In the genomic region with DNA sequence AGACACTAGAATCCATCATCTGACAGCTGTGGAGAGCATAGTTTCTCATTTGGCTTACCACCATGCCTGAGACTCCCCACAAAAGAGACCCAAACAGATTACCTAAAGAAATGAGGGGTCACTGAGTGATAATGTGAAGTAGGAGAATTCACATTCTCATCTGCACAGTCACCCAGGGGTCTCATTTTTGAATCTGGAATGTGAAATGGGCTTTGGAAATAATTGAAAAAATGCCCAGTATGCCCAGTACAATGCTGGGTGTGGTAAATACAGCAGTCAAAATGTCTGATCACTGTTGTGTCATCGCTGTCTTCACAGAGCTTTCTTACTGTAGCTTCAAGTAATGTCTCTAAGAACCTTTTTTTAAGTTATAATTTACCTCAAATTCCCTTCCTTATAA, we compare ENCODE assay signal across 23 cellular contexts.
DNase-seq lines count a peak whose midpoint lies in the region; ATAC-seq and TF ChIP-seq lines count a peak whose summit lies in the region.
"Had no signal": no experiment of that assay in that cellular context is flagged by ENCODE, and none has a peak within 500 bp of the region (broad histone marks: within the 10 kb centered on the region; RNA-seq: fewer than 3 reads in every experiment).

No MANE protein-coding gene starts in this region.

- no peak overlapping the region for H3K27ac Mint-ChIP-seq in activated T-helper 1 cell treated with anti-CD3 and anti-CD28 coated beads, Interleukin-12 subunit alpha, Interleukin-12 subunit beta, Interleukin-2, Interleukin-4 antibody, amounts not matched to agents 30 ng/mL and 10 ng/mL and 1 ng/mL, durations not matched to agents 14 hours and 24 hours and 36 hours
- H3K27ac Mint-ChIP-seq: CD4-positive, CD25-positive, alpha-beta regulatory T cell had no signal

- H3K27ac ChIP-seq in osteoblast (ENCODE audit: low read depth, low read length) (peak overlapping the region; percentile 47), tibial nerve (no peak overlapping the region)

- DNase-seq in AG10803 (ENCODE audit: low read depth) (peak; percentile 50), HS-27A (ENCODE audit: low read depth) (peak; percentile 47), astrocyte of the spinal cord (ENCODE audit: low read depth, low spot score) (peak; percentile 22), osteoblast (ENCODE audit: insufficient read length, low spot score, missing footprints) (no peak), tibial nerve (ENCODE audit: low spot score in 2 of 2) (no peak), mucosa of descending colon (no peak)
- no peak for DNase-seq in activated T-helper 1 cell treated with anti-CD3 and anti-CD28 coated beads, Interleukin-12 subunit alpha, Interleukin-12 subunit beta, Interleukin-2, Interleukin-4 antibody, amounts not matched to agents 30 ng/mL and 10 ng/mL and 1 ng/mL, durations not matched to agents 14 hours and 24 hours and 36 hours (ENCODE audit: low spot score)
- DNase-seq in activated effector memory CD4-positive, alpha-beta T cell treated with Interleukin-2 at 50 U/mL for 16 hours: no peak
- DNase-seq: ACHN; BE2C; CD4-positive, CD25-positive, alpha-beta regulatory T cell; COR-L47; DMS 273 treated with DMSO at 0.1 percent for 48 hours; DND-41; MV-4-11; NCI-H1417; NCI-H187; NCI-H2107; NCI-H510A treated with DMSO at 0.1 percent for 48 hours; NCI-H82; RPMI8226; SHP77 treated with DMSO at 0.1 percent for 48 hours had no signal

- intact Hi-C loops in activated T-helper 1 cell treated with anti-CD3 and anti-CD28 coated beads, Interleukin-12 subunit alpha, Interleukin-12 subunit beta, Interleukin-2, Interleukin-4 antibody, amounts not matched to agents 30 ng/mL and 10 ng/mL and 1 ng/mL, durations not matched to agents 14 hours and 24 hours and 36 hours (cut with micrococcal nuclease): no loop called here
- intact Hi-C loops in mucosa of descending colon (cut with DNase I, micrococcal nuclease): no loop called here

- H3K27me3 Mint-ChIP-seq in activated T-helper 1 cell treated with anti-CD3 and anti-CD28 coated beads, Interleukin-12 subunit alpha, Interleukin-12 subunit beta, Interleukin-2, Interleukin-4 antibody, amounts not matched to agents 30 ng/mL and 10 ng/mL and 1 ng/mL, durations not matched to agents 14 hours and 24 hours and 36 hours (ENCODE audit: insufficient read depth): peaks cover 3% of the 10 kb centered on the region

- in situ Hi-C loops in astrocyte of the spinal cord (cut with HindIII; ENCODE audit: low sequenced_read_pairs): no loop called here

- peaks cover 7% of the 10 kb centered on the region for H3K4me1 ChIP-seq in osteoblast (ENCODE audit: insufficient read depth, low read length)
- H3K4me1 ChIP-seq in tibial nerve: peaks cover 0 to 6% (median 0%) of the 10 kb centered on the region in 4 donors
- no peaks in the 10 kb centered on the region for H3K4me1 ChIP-seq in mucosa of descending colon (ENCODE audit: low read depth)

- H3K9me3 ChIP-seq in osteoblast (ENCODE audit: low read depth, low read length): no peaks in the 10 kb centered on the region
- no peaks in the 10 kb centered on the region for H3K9me3 ChIP-seq in tibial nerve
- H3K9me3 ChIP-seq in mucosa of descending colon: no peaks in the 10 kb centered on the region
- H3K9me3 ChIP-seq: BE2C had no signal

- no peak overlapping the region for H3K4me2 ChIP-seq in osteoblast (ENCODE audit: insufficient read depth, low read length)

- no peak for TF ChIP-seq EP300 in tibial nerve (IDR thresholded peaks at IDR 0.05)

- 91 to 92% methylated on average over 1 of the region's 1 CpG for WGBS in tibial nerve, 2 donors

- no peak for ATAC-seq in mucosa of descending colon
- ATAC-seq: K562 had no signal

- no peak overlapping the region for H3K4me3 Mint-ChIP-seq in activated T-helper 1 cell treated with anti-CD3 and anti-CD28 coated beads, Interleukin-12 subunit alpha, Interleukin-12 subunit beta, Interleukin-2, Interleukin-4 antibody, amounts not matched to agents 30 ng/mL and 10 ng/mL and 1 ng/mL, durations not matched to agents 14 hours and 24 hours and 36 hours
- H3K4me3 Mint-ChIP-seq: CD4-positive, CD25-positive, alpha-beta regulatory T cell had no signal

- H3K27me3 ChIP-seq in osteoblast (ENCODE audit: insufficient read depth, low read length): no peaks in the 10 kb centered on the region
- no peaks in the 10 kb centered on the region for H3K27me3 ChIP-seq in tibial nerve
- H3K27me3 ChIP-seq: BE2C had no signal

- no peaks in the 10 kb centered on the region for H4K20me1 ChIP-seq in osteoblast (ENCODE audit: insufficient read depth, low read length)

- no peaks in the 10 kb centered on the region for H3K36me3 ChIP-seq in osteoblast (ENCODE audit: insufficient read depth, low read length)
- H3K36me3 ChIP-seq in tibial nerve: no peaks in the 10 kb centered on the region
- no peaks in the 10 kb centered on the region for H3K36me3 ChIP-seq in mucosa of descending colon (ENCODE audit: low read depth)
- H3K36me3 ChIP-seq: BE2C had no signal

- H2AFZ ChIP-seq in osteoblast (ENCODE audit: low read length): peak overlapping the region; percentile 59

- H3K36me3 Mint-ChIP-seq in activated T-helper 1 cell treated with anti-CD3 and anti-CD28 coated beads, Interleukin-12 subunit alpha, Interleukin-12 subunit beta, Interleukin-2, Interleukin-4 antibody, amounts not matched to agents 30 ng/mL and 10 ng/mL and 1 ng/mL, durations not matched to agents 14 hours and 24 hours and 36 hours (ENCODE audit: low read depth): no peaks in the 10 kb centered on the region

- no peak for TF ChIP-seq CTCF in AG10803 (conservative IDR thresholded peaks at IDR 0.05; ENCODE audit: low read length)
- TF ChIP-seq CTCF in astrocyte of the spinal cord (IDR thresholded peaks at IDR 0.05; ENCODE audit: low read depth, low read length): no peak
- TF ChIP-seq CTCF in osteoblast (IDR thresholded peaks at IDR 0.05; ENCODE audit: extremely low read depth, low read depth, low read length): no peak
- TF ChIP-seq CTCF in tibial nerve (IDR thresholded peaks at IDR 0.05): no peak
- no peak for TF ChIP-seq CTCF in mucosa of descending colon (IDR thresholded peaks at IDR 0.05)

- no peaks in the 10 kb centered on the region for H3K79me2 ChIP-seq in osteoblast (ENCODE audit: insufficient read depth, low read length)

- TF ChIP-seq POLR2A in tibial nerve (IDR thresholded peaks at IDR 0.05): no peak

- H3K4me3 ChIP-seq in AG10803 (ENCODE audit: low read length) (no peak overlapping the region), astrocyte of the spinal cord (ENCODE audit: low read depth, low read length) (no peak overlapping the region), osteoblast (ENCODE audit: insufficient read depth, low read length) (no peak overlapping the region), tibial nerve (no peak overlapping the region), mucosa of descending colon (no peak overlapping the region)
- H3K4me3 ChIP-seq: K562 had no signal

- H3K4me1 Mint-ChIP-seq in activated T-helper 1 cell treated with anti-CD3 and anti-CD28 coated beads, Interleukin-12 subunit alpha, Interleukin-12 subunit beta, Interleukin-2, Interleukin-4 antibody, amounts not matched to agents 30 ng/mL and 10 ng/mL and 1 ng/mL, durations not matched to agents 14 hours and 24 hours and 36 hours (ENCODE audit: low read depth): no peaks in the 10 kb centered on the region
- H3K4me1 Mint-ChIP-seq: CD4-positive, CD25-positive, alpha-beta regulatory T cell had no signal

- H3K9me3 Mint-ChIP-seq in activated T-helper 1 cell treated with anti-CD3 and anti-CD28 coated beads, Interleukin-12 subunit alpha, Interleukin-12 subunit beta, Interleukin-2, Interleukin-4 antibody, amounts not matched to agents 30 ng/mL and 10 ng/mL and 1 ng/mL, durations not matched to agents 14 hours and 24 hours and 36 hours: no peaks in the 10 kb centered on the region

Comparison
In these comparisons a context has a peak if more than half of its experiments do, and no peak if none do; other contexts are left out.
1. DNase-seq: peak in AG10803 (single experiment), HS-27A (single experiment) and astrocyte of the spinal cord (single experiment); none in osteoblast (single experiment), activated T-helper 1 cell treated with anti-CD3 and anti-CD28 coated beads, Interleukin-12 subunit alpha, Interleukin-12 subunit beta, Interleukin-2, Interleukin-4 antibody, amounts not matched to agents 30 ng/mL and 10 ng/mL and 1 ng/mL, durations not matched to agents 14 hours and 24 hours and 36 hours (single experiment), activated effector memory CD4-positive, alpha-beta T cell treated with Interleukin-2 at 50 U/mL for 16 hours (single experiment), tibial nerve (0 of 2) and mucosa of descending colon (0 of 3).